13 cellular contexts compared by ENCODE assay signal in genomic region chr7:150994838-150995510, GRCh38. TPM values are rescaled to one million over a fixed set of nuclear protein-coding genes. Genes with fewer than 3 reads are reported as not detected.
DNase-seq lines count a peak whose midpoint lies in the region; ATAC-seq and TF ChIP-seq lines count a peak whose summit lies in the region.
"Had no signal": no experiment of that assay in that cellular context is flagged by ENCODE, and none has a peak within 500 bp of the region (broad histone marks: within the 10 kb centered on the region; RNA-seq: fewer than 3 reads in every experiment).

No MANE protein-coding gene starts in this region.

- H3K27me3 ChIP-seq in heart left ventricle (no peaks in the 10 kb centered on the region), right lobe of liver (no peaks in the 10 kb centered on the region), tibial artery (peaks cover 0 to 58% of the 10 kb centered on the region in 2 donors)
- H3K27me3 ChIP-seq: pancreas had no signal

- POLR2A ChIA-PET in activated CD4-positive, alpha-beta memory T cell treated with anti-CD3 and anti-CD28 coated beads, Interleukin-2, amount 10 ng/mL, durations not matched to agents 7 days and 5 days (lab: Charles Lee) = interaction anchor here (0.8 to 4.1 kb wide), 5 partner anchors 13 to 546 kb away, joined by 3 to 31 read pairs (median 5); no protein-coding TSS in a partner anchor

- peaks cover 7% of the 10 kb centered on the region for H3K27me3 Mint-ChIP-seq in activated CD4-positive, alpha-beta memory T cell treated with anti-CD3 and anti-CD28 coated beads, Interleukin-2, amount 10 ng/mL, durations not matched to agents 7 days and 5 days

- intact Hi-C loops in heart left ventricle (cut with DNase I) (loop anchor here in 1 of 10 donors (5.0 kb wide), 1 partner anchor 208 kb away; no protein-coding TSS in a partner anchor), Right ventricle myocardium inferior (cut with DNase I) (no loop called here), right lobe of liver (cut with DNase I) (no loop called here), tibial artery (cut with DNase I; ENCODE audit: low total_unique reads) (no loop called here)

- TF ChIP-seq CTCF in heart left ventricle (IDR thresholded peaks at IDR 0.05) (no peak), right lobe of liver (IDR thresholded peaks at IDR 0.05) (no peak), tibial artery (IDR thresholded peaks at IDR 0.05) (no peak)

- H3K4me1 Mint-ChIP-seq in activated CD4-positive, alpha-beta memory T cell treated with anti-CD3 and anti-CD28 coated beads, Interleukin-2, amount 10 ng/mL, durations not matched to agents 7 days and 5 days = peaks cover 39% of the 10 kb centered on the region

- H3K9me3 ChIP-seq in heart left ventricle = peaks cover 0 to 5% (median 0%) of the 10 kb centered on the region in 12 donors
- no peaks in the 10 kb centered on the region for H3K9me3 ChIP-seq in right lobe of liver
- peaks cover 0 to 15% (median 13%) of the 10 kb centered on the region in 3 donors for H3K9me3 ChIP-seq in tibial artery
- H3K9me3 ChIP-seq: pancreas had no signal

- H3K36me3 ChIP-seq in heart left ventricle = peaks cover 0 to 17% (median 5%) of the 10 kb centered on the region in 9 donors
- no peaks in the 10 kb centered on the region for H3K36me3 ChIP-seq in right lobe of liver
- no peaks in the 10 kb centered on the region for H3K36me3 ChIP-seq in tibial artery
- H3K36me3 ChIP-seq: pancreas had no signal

- ATAC-seq in heart left ventricle (no peak), Right ventricle myocardium inferior (no peak), right lobe of liver (no peak), HG03039 (IDR thresholded peaks at IDR 0.05; ENCODE audit: unreplicated experiment) (no peak)

- DNase-seq in heart left ventricle = peak in 1 of 5 donors; percentile 52
- DNase-seq in Right ventricle myocardium inferior (ENCODE audit: missing footprints) = no peak
- no peak for DNase-seq in activated CD4-positive, alpha-beta memory T cell treated with anti-CD3 and anti-CD28 coated beads, Interleukin-2, amount 10 ng/mL, durations not matched to agents 7 days and 5 days
- no peak for DNase-seq in right lobe of liver
- no peak for DNase-seq in tibial artery
- no peak for DNase-seq in UCSD-AML1 (lab: John Stamatoyannopoulos, UW; ENCODE audit: unreplicated experiment)
- DNase-seq in NCI-H146 (lab: John Stamatoyannopoulos, UW) = no peak
- DNase-seq: activated T-cell treated with anti-CD3 and anti-CD28 coated beads, Interleukin-2, amount 50 U/mL, for 1 hour; NCI-H1436; NCI-H510A had no signal

- 19 to 26% (median 24%) methylated on average over 6 to 19 of the region's 19 CpGs for WGBS in heart left ventricle, 4 donors
- 50% methylated on average over 2 of the region's 19 CpGs for WGBS in right lobe of liver (ENCODE audit: insufficient coverage, low coverage, low lambda C conversion rate, missing lambda C conversion rate)

- H3K27ac Mint-ChIP-seq in activated CD4-positive, alpha-beta memory T cell treated with anti-CD3 and anti-CD28 coated beads, Interleukin-2, amount 10 ng/mL, durations not matched to agents 7 days and 5 days = peak overlapping the region; percentile 61
- H3K27ac Mint-ChIP-seq: mesothelial cell of epicardium had no signal

- TF ChIP-seq POLR2A in heart left ventricle (IDR thresholded peaks at IDR 0.05) (no peak), right lobe of liver (IDR thresholded peaks at IDR 0.05) (no peak)

- H3K4me3 Mint-ChIP-seq in activated CD4-positive, alpha-beta memory T cell treated with anti-CD3 and anti-CD28 coated beads, Interleukin-2, amount 10 ng/mL, durations not matched to agents 7 days and 5 days = no peak overlapping the region
- H3K4me3 Mint-ChIP-seq: mesothelial cell of epicardium had no signal

- H3K4me1 ChIP-seq in heart left ventricle (peaks cover 0 to 51% (median 17%) of the 10 kb centered on the region in 12 donors), right lobe of liver (no peaks in the 10 kb centered on the region), tibial artery (no peaks in the 10 kb centered on the region)
- H3K4me1 ChIP-seq: pancreas had no signal

- H3K27ac ChIP-seq in heart left ventricle (peak overlapping the region in 10 of 12 donors; percentile 66 to 93 (median 84)), right lobe of liver (no peak overlapping the region), tibial artery (no peak overlapping the region)
- H3K27ac ChIP-seq: pancreas had no signal

- H3K4me3 ChIP-seq in heart left ventricle (peak overlapping the region; percentile 14 to 65 (median 58)), right lobe of liver (peak overlapping the region in 2 of 3 donors; percentile 22 to 27), tibial artery (peak overlapping the region; percentile 16 to 29)

- H3K9me3 Mint-ChIP-seq in activated CD4-positive, alpha-beta memory T cell treated with anti-CD3 and anti-CD28 coated beads, Interleukin-2, amount 10 ng/mL, durations not matched to agents 7 days and 5 days = peaks cover 14% of the 10 kb centered on the region

- CTCF ChIA-PET in activated CD4-positive, alpha-beta memory T cell treated with anti-CD3 and anti-CD28 coated beads, Interleukin-2, amount 10 ng/mL, durations not matched to agents 7 days and 5 days (lab: Charles Lee) = interaction anchor here (0.6 to 2.2 kb wide), 8 partner anchors 10 to 229 kb away, joined by 4 to 22 read pairs (median 6); partner anchors contain the start of gene ABCB8

- peaks cover 12% of the 10 kb centered on the region for H3K36me3 Mint-ChIP-seq in activated CD4-positive, alpha-beta memory T cell treated with anti-CD3 and anti-CD28 coated beads, Interleukin-2, amount 10 ng/mL, durations not matched to agents 7 days and 5 days (ENCODE audit: low read depth)
- H3K36me3 Mint-ChIP-seq: mesothelial cell of epicardium had no signal

RNA-seq across cellular contexts. Expression of gene NOS3, which starts 4.2 kb away (rescaled TPM):
- total RNA-seq in heart left ventricle (10 to 100 TPM in 7 of 9 donors, 1 to 10 TPM in 2; 9.4 to 49.4 (median 17.3) TPM), Right ventricle myocardium inferior (19.4 TPM), right lobe of liver (1 to 10 TPM; 2.4 to 9.2 (median 5.0) TPM)
- polyA plus RNA-seq in heart left ventricle = 10 to 100 TPM in 1 of 2 donors, 1 to 10 TPM in 1; 8.9 to 20.5 TPM
- total RNA-seq in activated CD4-positive, alpha-beta memory T cell treated with anti-CD3 and anti-CD28 coated beads, Interleukin-2, amount 10 ng/mL, durations not matched to agents 7 days and 5 days = 10 to 100 TPM; 27.7 to 30.2 TPM

RNA-seq across cellular contexts. Expression of gene KCNH2, which starts 16.9 kb away (rescaled TPM):
- total RNA-seq in heart left ventricle = 100 to 1,000 TPM in 5 of 9 donors, 10 to 100 TPM in 4; 58.1 to 185 (median 104) TPM
- 100 to 1,000 TPM in 1 of 2 donors, 10 to 100 TPM in 1; 59.8 to 154 TPM for polyA plus RNA-seq in heart left ventricle
- total RNA-seq in Right ventricle myocardium inferior = 97.3 TPM
- total RNA-seq in activated CD4-positive, alpha-beta memory T cell treated with anti-CD3 and anti-CD28 coated beads, Interleukin-2, amount 10 ng/mL, durations not matched to agents 7 days and 5 days = under 1 TPM; 0.15 to 0.38 TPM
- under 1 TPM in 5 of 6 experiments, not detected in 1; 0.11 to 0.69 (median 0.18) TPM for total RNA-seq in right lobe of liver

RNA-seq across cellular contexts. Expression of gene ATG9B, which starts 29.3 kb away (rescaled TPM):
- total RNA-seq in heart left ventricle = 1 to 10 TPM in 1 of 9 donors, under 1 TPM in 1, not detected in 7; 0.07 to 1.0 TPM
- under 1 TPM; 0.26 to 0.38 TPM for polyA plus RNA-seq in heart left ventricle
- total RNA-seq in Right ventricle myocardium inferior = not detected
- 1 to 10 TPM; 7.9 to 8.6 TPM for total RNA-seq in activated CD4-positive, alpha-beta memory T cell treated with anti-CD3 and anti-CD28 coated beads, Interleukin-2, amount 10 ng/mL, durations not matched to agents 7 days and 5 days
- total RNA-seq in right lobe of liver = under 1 TPM in 1 of 6 experiments, not detected in 5; 0.40 TPM

RNA-seq across cellular contexts. Expression of gene ABCB8, which starts 33.3 kb away (rescaled TPM):
- total RNA-seq in heart left ventricle = 10 to 100 TPM; 13.6 to 34.5 (median 26.0) TPM
- 10 to 100 TPM; 20.9 to 29.0 TPM for polyA plus RNA-seq in heart left ventricle
- 24.5 TPM for total RNA-seq in Right ventricle myocardium inferior
- 10 to 100 TPM; 51.2 to 53.3 TPM for total RNA-seq in activated CD4-positive, alpha-beta memory T cell treated with anti-CD3 and anti-CD28 coated beads, Interleukin-2, amount 10 ng/mL, durations not matched to agents 7 days and 5 days
- total RNA-seq in right lobe of liver = 10 to 100 TPM; 22.3 to 33.8 (median 26.8) TPM

RNA-seq across cellular contexts. Expression of gene ASIC3, which starts 53.4 kb away (rescaled TPM):
- total RNA-seq in heart left ventricle (1 to 10 TPM; 2.7 to 8.2 (median 4.8) TPM), Right ventricle myocardium inferior (5.5 TPM), right lobe of liver (1 to 10 TPM in 5 of 6 experiments, under 1 TPM in 1; 0.53 to 1.2 (median 1.2) TPM)
- 10 to 100 TPM in 1 of 2 donors, 1 to 10 TPM in 1; 2.8 to 12.9 TPM for polyA plus RNA-seq in heart left ventricle
- total RNA-seq in activated CD4-positive, alpha-beta memory T cell treated with anti-CD3 and anti-CD28 coated beads, Interleukin-2, amount 10 ng/mL, durations not matched to agents 7 days and 5 days = 1 to 10 TPM; 5.5 to 6.2 TPM

Comparison
In these comparisons a context has a peak if more than half of its experiments do, and no peak if none do; other contexts are left out.
1. H3K27ac ChIP-seq: peak in heart left ventricle (10 of 12); none in right lobe of liver (0 of 3) and tibial artery (0 of 2).
2. RNA of gene KCNH2, which starts 16.9 kb away (total RNA-seq): 58.1 to 185 TPM in heart left ventricle and 97.3 TPM in Right ventricle myocardium inferior (single experiment); 0.15 to 0.38 TPM in activated CD4-positive, alpha-beta memory T cell treated with anti-CD3 and anti-CD28 coated beads, Interleukin-2, amount 10 ng/mL, durations not matched to agents 7 days and 5 days and 0.11 to 0.69 TPM in right lobe of liver; every median in the first group is over 10 times any median in the second.
3. Peak in every context shown above with its lines, with median percentiles within 50 percentile points of each other: H3K4me3 ChIP-seq.